ENCODE assay signal across 8 cellular contexts in genomic region chr6:73519943-73520687, GRCh38.
DNase-seq lines count a peak whose midpoint lies in the region; ATAC-seq lines count a peak whose summit lies in the region.

No MANE protein-coding gene starts in this region.

- ATAC-seq in GM19467 (IDR thresholded peaks at IDR 0.05; ENCODE audit: unreplicated experiment) = no peak

- DNase-seq in AG08396 (ENCODE audit: low spot score) (peak; percentile 54), GM19238 (ENCODE audit: insufficient read length, low spot score) (peak; percentile 32), NCI-H69 (lab: John Stamatoyannopoulos, UW) (peak; percentile 70), medulla oblongata (ENCODE audit: extremely low spot score) (peak; percentile 54)
- peak; percentile 95 for DNase-seq in activated CD8-positive, alpha-beta memory T cell treated with anti-CD3 and anti-CD28 coated beads for 24 hours
- DNase-seq in effector CD4-positive, alpha-beta T cell = peak; percentile 75
- DNase-seq in stimulated activated CD4-positive, alpha-beta T cell treated with anti-CD3 and anti-CD28 coated beads, TNF-alpha, amount 100 ng/mL, for 24 hours (ENCODE audit: low read depth in 3 of 3) = peak; percentile 71 to 81 (median 78)

Comparison
In these comparisons a context has a peak if more than half of its experiments do, and no peak if none do; other contexts are left out.
1. DNase-seq: peak in every context shown above with its lines; median percentile 95 in activated CD8-positive, alpha-beta memory T cell treated with anti-CD3 and anti-CD28 coated beads for 24 hours; 78 in stimulated activated CD4-positive, alpha-beta T cell treated with anti-CD3 and anti-CD28 coated beads, TNF-alpha, amount 100 ng/mL, for 24 hours; 75 in effector CD4-positive, alpha-beta T cell; 70 in NCI-H69; 54 in AG08396; 54 in medulla oblongata; 32 in GM19238.